Comparison of ENCODE assay signal across 19 cellular contexts in genomic region chr10:37960738-37961137, GRCh38. TPM values are rescaled to one million over a fixed set of nuclear protein-coding genes. Genes with fewer than 3 reads are reported as not detected.
DNase-seq lines count a peak whose midpoint lies in the region; ATAC-seq and TF ChIP-seq lines count a peak whose summit lies in the region.
"Had no signal": no experiment of that assay in that cellular context is flagged by ENCODE, and none has a peak within 500 bp of the region (broad histone marks: within the 10 kb centered on the region; RNA-seq: fewer than 3 reads in every experiment).

No MANE protein-coding gene starts in this region.

- POLR2A ChIA-PET in IMR-90 (lab: Charles Lee; ENCODE audit: unreplicated experiment), result no interaction called here

- no peak overlapping the region for H4K91ac ChIP-seq in IMR-90 (ENCODE audit: insufficient read depth, low read depth, low read length)

- H3K9ac ChIP-seq in IMR-90 (ENCODE audit: low read depth, low read length), result no peak overlapping the region
- H3K9ac ChIP-seq: BLaER1 had no signal

- H2BK15ac ChIP-seq in IMR-90 (ENCODE audit: low read depth, low read length), result no peak overlapping the region

- no peak overlapping the region for H3K4ac ChIP-seq in IMR-90 (ENCODE audit: low read depth, low read length)

- H3K27ac ChIP-seq in IMR-90 (ENCODE audit: insufficient read depth, low read length), result no peak overlapping the region
- H3K27ac ChIP-seq: BLaER1 had no signal

- H3K9me3 ChIP-seq in IMR-90 (ENCODE audit: control insufficient read depth, insufficient read depth, low read length), result peaks cover 5% of the 10 kb centered on the region; the same call in 1 of the 2 replicates

- TF ChIP-seq CTCF in IMR-90 (conservative IDR thresholded peaks at IDR 0.05; ENCODE audit: low read depth, low read length) (no peak), chondrocyte (IDR thresholded peaks at IDR 0.05) (no peak), fibroblast of villous mesenchyme (IDR thresholded peaks at IDR 0.05; ENCODE audit: insufficient read depth, low read depth, low read length) (no peak)

- H3K79me1 ChIP-seq in IMR-90 (ENCODE audit: low read depth in 1 of 2, low read length in 2 of 2), result no peaks in the 10 kb centered on the region

- no peaks in the 10 kb centered on the region for H3K4me1 ChIP-seq in IMR-90 (ENCODE audit: control insufficient read depth, insufficient read depth, low read length)
- H3K4me1 ChIP-seq: BLaER1 had no signal

- H4K5ac ChIP-seq in IMR-90 (ENCODE audit: low read depth, low read length), result no peak overlapping the region

- H3K56ac ChIP-seq in IMR-90 (ENCODE audit: extremely low read depth, insufficient read depth, low read length), result no peak overlapping the region

- no peak overlapping the region for H2BK20ac ChIP-seq in IMR-90 (ENCODE audit: low read depth, low read length)

- H3K4me1 Mint-ChIP-seq in chondrocyte (ENCODE audit: low read depth), result peaks cover 29% of the 10 kb centered on the region
- H3K4me1 Mint-ChIP-seq: CD14-positive monocyte; CD4-positive, alpha-beta memory T cell had no signal

- no peak for TF ChIP-seq RAD21 in IMR-90 (IDR thresholded peaks at IDR 0.05; ENCODE audit: low read length)

- no peak overlapping the region for H3K4me3 ChIP-seq in IMR-90 (ENCODE audit: insufficient read depth, low read depth, low read length)
- H3K4me3 ChIP-seq in fibroblast of villous mesenchyme (ENCODE audit: low read depth, low read length), result no peak overlapping the region
- H3K4me3 ChIP-seq: BLaER1 had no signal

- peaks cover 35% of the 10 kb centered on the region for H3K36me3 Mint-ChIP-seq in chondrocyte (ENCODE audit: low read depth)

- CTCF ChIA-PET in IMR-90 (lab: Yijun Ruan, JAX), result no interaction called here

- peak overlapping the region; percentile 73 for H3K27ac Mint-ChIP-seq in chondrocyte (ENCODE audit: unreplicated experiment)
- H3K27ac Mint-ChIP-seq: CD14-positive monocyte, HFFc6 had no signal

- H3K9me3 Mint-ChIP-seq in chondrocyte (ENCODE audit: low read depth), result peaks cover 11% of the 10 kb centered on the region

- no peaks in the 10 kb centered on the region for H3K27me3 ChIP-seq in IMR-90 (ENCODE audit: control insufficient read depth, insufficient read depth, low read length)
- H3K27me3 ChIP-seq: BLaER1 had no signal

- no peak overlapping the region for H2BK120ac ChIP-seq in IMR-90 (ENCODE audit: low read depth, low read length)

- ATAC-seq in IMR-90 (ENCODE audit: low read depth) (peak; percentile 59), HG02763 (IDR thresholded peaks at IDR 0.05; ENCODE audit: unreplicated experiment) (no peak)
- ATAC-seq: HCT116, HepG2 had no signal

- H3K23ac ChIP-seq in IMR-90 (ENCODE audit: low read depth, low read length), result no peak overlapping the region

- in situ Hi-C loops in IMR-90 (cut with MboI; ENCODE audit: low sequenced_read_pairs), result no loop called here

- H3K36me3 ChIP-seq in IMR-90 (ENCODE audit: control insufficient read depth, insufficient read depth, low read length), result peaks cover 7% of the 10 kb centered on the region; the same call in 1 of the 2 replicates

- intact Hi-C loops in IMR-90 (cut with micrococcal nuclease), result no loop called here

- no peaks in the 10 kb centered on the region for H3K9me1 ChIP-seq in IMR-90 (ENCODE audit: insufficient read depth, low read length)

- H4K8ac ChIP-seq in IMR-90 (ENCODE audit: low read depth in 2 of 2, low read length in 2 of 2), result no peak overlapping the region

- no peak overlapping the region for H2BK5ac ChIP-seq in IMR-90 (ENCODE audit: low read depth, low read length, poor library complexity, severe bottlenecking)

- H2AK5ac ChIP-seq in IMR-90 (ENCODE audit: low read depth, low read length), result no peak overlapping the region

- H3K4me3 Mint-ChIP-seq in chondrocyte (ENCODE audit: unreplicated experiment), result no peak overlapping the region
- H3K4me3 Mint-ChIP-seq: CD14-positive monocyte; CD4-positive, alpha-beta memory T cell; HFFc6 had no signal

- no peak for TF ChIP-seq POLR2A in IMR-90 (IDR thresholded peaks at IDR 0.05; ENCODE audit: low read depth, low read length)

- dilution Hi-C loops in IMR-90 (cut with HindIII; ENCODE audit: low sequenced_read_pairs, unreplicated experiment), result no loop called here

- no peaks in the 10 kb centered on the region for H4K20me1 ChIP-seq in IMR-90 (ENCODE audit: insufficient read depth, low read length)
- H4K20me1 ChIP-seq: BLaER1 had no signal

- no peak overlapping the region for H2AFZ ChIP-seq in IMR-90 (replicated peaks; ENCODE audit: low read length, poor library complexity)

- H3K18ac ChIP-seq in IMR-90 (ENCODE audit: low read depth, low read length), result no peak overlapping the region

- no TSS peak for BruUV-seq in IMR-90 (replicated peaks; lab: Mats Ljungman, UMichigan)

- H2AK9ac ChIP-seq in IMR-90 (replicated peaks; ENCODE audit: low read depth, low read length, poor library complexity), result no peak overlapping the region

- no peak overlapping the region for H3K14ac ChIP-seq in IMR-90 (replicated peaks; ENCODE audit: low read depth, low read length)

- DNase-seq in IMR-90, result no peak
- DNase-seq in chondrocyte (ENCODE audit: low spot score), result no peak
- DNase-seq in fibroblast of villous mesenchyme (ENCODE audit: low read depth), result peak; percentile 8
- DNase-seq in OCI-M2 (lab: John Stamatoyannopoulos, UW; ENCODE audit: unreplicated experiment), result no peak
- DNase-seq in midbrain (lab: John Stamatoyannopoulos, UW), result no peak
- DNase-seq in stimulated activated CD4-positive, alpha-beta T cell treated with anti-CD3 and anti-CD28 coated beads, Interleukin-4, amount 100 ng/mL, for 4 hours, result no peak
- DNase-seq: 8988T; Calu3; CD4-positive, alpha-beta memory T cell; DMS79 treated with DMSO at 0.1 percent for 48 hours; GF-D8; GOT3; H7; HFFc6 had no signal

- no peak overlapping the region for H3K4me2 ChIP-seq in IMR-90 (ENCODE audit: low read depth, low read length)
- H3K4me2 ChIP-seq: BLaER1 had no signal

- no peaks in the 10 kb centered on the region for H3K27me3 Mint-ChIP-seq in chondrocyte (ENCODE audit: low read depth)
- H3K27me3 Mint-ChIP-seq: CD4-positive, alpha-beta memory T cell had no signal

TF ChIP-seq in IMR-90, 13 proteins besides CTCF, POLR2A, EP300 and RAD21:
- TF ChIP-seq MAZ (IDR thresholded peaks at IDR 0.05; ENCODE audit: borderline replicate concordance, low read depth, low read length) (no peak), FOS (IDR thresholded peaks at IDR 0.05; ENCODE audit: low read depth, low read length) (no peak), MAFK (IDR thresholded peaks at IDR 0.05; ENCODE audit: low read depth, low read length) (no peak)

RNA-seq across cellular contexts. Expression of gene ZNF25, which starts 15.7 kb away (rescaled TPM):
- total RNA-seq in IMR-90 (2012; rRNA removed) (9.5 and 12.2 TPM in 2 replicates), chondrocyte (14.4 to 18.6 TPM (median 16.3 TPM) in 3 replicates), fibroblast of villous mesenchyme (11.3 and 12.5 TPM in 2 replicates)
- 3.9 and 5.1 TPM in 2 replicates for polyA plus RNA-seq in IMR-90 (2012; rRNA removed)
- 0.77 and 1.1 TPM in 2 replicates for polyA plus RNA-seq in IMR-90 (2012; cell fraction: cytosol; rRNA removed)
- polyA plus RNA-seq in IMR-90 (2012; cell fraction: nucleus; rRNA removed; ENCODE audit: low replicate concordance), result 1.1 and 13.3 TPM in 2 replicates

RNA-seq across cellular contexts. Expression of gene ZNF33A, which starts 49.7 kb away (rescaled TPM):
- total RNA-seq in IMR-90 (2012; rRNA removed), result 11.4 and 14.3 TPM in 2 replicates
- 3.9 and 5.6 TPM in 2 replicates for polyA plus RNA-seq in IMR-90 (2012; rRNA removed)
- 1.1 and 1.7 TPM in 2 replicates for polyA plus RNA-seq in IMR-90 (2012; cell fraction: cytosol; rRNA removed)
- 1.6 and 14.8 TPM in 2 replicates for polyA plus RNA-seq in IMR-90 (2012; cell fraction: nucleus; rRNA removed; ENCODE audit: low replicate concordance)
- total RNA-seq in chondrocyte, result 14.2 to 19.3 TPM (median 16.1 TPM) in 3 replicates
- total RNA-seq in fibroblast of villous mesenchyme, result 13.2 and 16.8 TPM in 2 replicates
